ENCODE assay signal across 25 cellular contexts in the genomic region with DNA sequence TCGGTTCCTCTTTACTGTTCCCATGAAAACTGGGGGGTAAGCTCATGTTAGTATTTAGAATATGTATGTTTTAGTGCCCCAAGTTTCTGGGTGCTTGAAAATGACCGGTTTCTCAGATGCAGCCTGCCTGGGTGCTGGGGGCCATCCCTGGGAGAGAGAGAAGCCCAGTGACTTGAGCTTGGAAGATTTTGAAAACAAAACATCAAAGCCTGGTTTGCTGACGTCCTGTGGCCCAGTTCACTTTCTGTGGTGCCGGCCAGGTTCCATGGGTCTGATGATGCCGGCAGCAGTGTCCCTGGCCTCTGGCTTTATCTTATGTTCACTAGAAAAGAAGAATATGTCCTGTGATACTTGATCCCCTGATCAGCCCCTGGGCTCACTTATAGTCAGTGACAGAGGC. TPM values are rescaled to one million over a fixed set of nuclear protein-coding genes. Genes with fewer than 3 reads are reported as not detected.
DNase-seq lines count a peak whose midpoint lies in the region; ATAC-seq and TF ChIP-seq lines count a peak whose summit lies in the region.
"Had no signal": no experiment of that assay in that cellular context is flagged by ENCODE, and none has a peak within 500 bp of the region (broad histone marks: within the 10 kb centered on the region; RNA-seq: fewer than 3 reads in every experiment).

No MANE protein-coding gene starts in this region.

- TF ChIP-seq CTCF in heart right ventricle (IDR thresholded peaks at IDR 0.05) = no peak
- TF ChIP-seq CTCF in glutamatergic neuron (IDR thresholded peaks at IDR 0.05; ENCODE audit: partially characterized antibody, unreplicated experiment) = no peak
- no peak for TF ChIP-seq CTCF in spleen (IDR thresholded peaks at IDR 0.05 in 8 of 11, conservative IDR thresholded peaks at IDR 0.05 in 3 of 11)
- no peak for TF ChIP-seq CTCF in foreskin keratinocyte (conservative IDR thresholded peaks at IDR 0.05)

- ATAC-seq in heart right ventricle (no peak), T-cell (replicated peaks in 1 of 4) (no peak), HG03342 (IDR thresholded peaks at IDR 0.05; ENCODE audit: unreplicated experiment) (no peak), foreskin keratinocyte (no peak)
- ATAC-seq: GM12878, Right ventricle myocardium inferior had no signal

- H3K4me3 ChIP-seq in heart right ventricle = no peak overlapping the region
- no peak overlapping the region for H3K4me3 ChIP-seq in spleen
- H3K4me3 ChIP-seq: GM12878, K562, SJSA1 had no signal

- H3K4me1 ChIP-seq in heart right ventricle (no peaks in the 10 kb centered on the region), spleen (peaks cover 0 to 20% (median 5%) of the 10 kb centered on the region in 6 donors), foreskin keratinocyte (no peaks in the 10 kb centered on the region)

- intact Hi-C loops in cardiac septum (cut with DNase I) = no loop called here
- intact Hi-C loops in heart right ventricle (cut with DNase I) = loop anchor here in 1 of 10 donors (10.0 kb wide), 1 partner anchor 62 kb away; no protein-coding TSS in a partner anchor
- intact Hi-C loops in spleen (cut with DNase I; ENCODE audit: low total_unique reads) = no loop called here

- TF ChIP-seq POLR2A in spleen (IDR thresholded peaks at IDR 0.05) = no peak

- 94 to 95% methylated on average over 5 of the region's 5 CpGs for WGBS in heart right ventricle, 2 donors
- 91 to 97% (median 94%) methylated on average over 5 of the region's 5 CpGs for WGBS in spleen, 5 donors

- peak; percentile 43 for DNase-seq in cardiac septum (ENCODE audit: low spot score)
- DNase-seq in heart right ventricle = no peak
- peak in 1 of 34 experiments; percentile 10 for DNase-seq in T-cell
- DNase-seq in glutamatergic neuron = no peak
- peak; percentile 35 for DNase-seq in spleen
- no peak for DNase-seq in foreskin keratinocyte
- no peak for DNase-seq in activated gamma-delta T cell treated with Interleukin-2 at 50 U/mL for 16 hours
- DNase-seq: CD4-positive, alpha-beta memory T cell; DND-41; HFFc6; NCI-H1092 treated with DMSO at 0.1 percent for 48 hours; NCI-H146; NCI-H2029; NCI-H345; NCI-H774 had no signal

- H3K27ac ChIP-seq in heart right ventricle = no peak overlapping the region
- no peak overlapping the region for H3K27ac ChIP-seq in spleen
- H3K27ac ChIP-seq in foreskin keratinocyte = no peak overlapping the region
- H3K27ac ChIP-seq: HL-60, SJSA1 had no signal

- POLR2A ChIA-PET in T-cell (lab: Charles Lee) = no interaction called here

- H3K4me1 Mint-ChIP-seq in T-cell = peaks cover 72 to 92% (median 82%) of the 10 kb centered on the region in 3 donors
- H3K4me1 Mint-ChIP-seq in glutamatergic neuron (ENCODE audit: low read depth, unreplicated experiment) = peaks cover 51% of the 10 kb centered on the region

- H3K27me3 ChIP-seq in heart right ventricle = peaks cover 0 to 17% (median 0%) of the 10 kb centered on the region in 7 donors
- no peaks in the 10 kb centered on the region for H3K27me3 ChIP-seq in spleen (replicated peaks in 1 of 7)
- no peaks in the 10 kb centered on the region for H3K27me3 ChIP-seq in foreskin keratinocyte
- H3K27me3 ChIP-seq: SJSA1 had no signal

- no peaks in the 10 kb centered on the region for H3K9me3 Mint-ChIP-seq in T-cell
- H3K9me3 Mint-ChIP-seq in glutamatergic neuron (ENCODE audit: unreplicated experiment) = peaks cover 8% of the 10 kb centered on the region
- H3K9me3 Mint-ChIP-seq: CD4-positive, alpha-beta memory T cell had no signal

- H3K27ac Mint-ChIP-seq in T-cell = peak overlapping the region; percentile 6 to 79
- H3K27ac Mint-ChIP-seq in glutamatergic neuron (ENCODE audit: unreplicated experiment) = peak overlapping the region; percentile 59
- H3K27ac Mint-ChIP-seq: HFFc6 had no signal

- H3K27me3 Mint-ChIP-seq in T-cell = no peaks in the 10 kb centered on the region
- peaks cover 19% of the 10 kb centered on the region for H3K27me3 Mint-ChIP-seq in glutamatergic neuron (ENCODE audit: unreplicated experiment)
- H3K27me3 Mint-ChIP-seq: CD4-positive, alpha-beta memory T cell had no signal

- CTCF ChIA-PET in T-cell (lab: Charles Lee) = interaction anchor here in 1 of 2 donors (0.6 kb wide), 1 partner anchor 61 kb away, joined by 3 read pairs; no protein-coding TSS in a partner anchor

- peak overlapping the region in 1 of 3 donors; percentile 14 for H3K4me3 Mint-ChIP-seq in T-cell
- H3K4me3 Mint-ChIP-seq in glutamatergic neuron (ENCODE audit: unreplicated experiment) = no peak overlapping the region
- H3K4me3 Mint-ChIP-seq: CD4-positive, alpha-beta memory T cell; HFFc6 had no signal

- no peaks in the 10 kb centered on the region for H3K36me3 ChIP-seq in heart right ventricle
- no peaks in the 10 kb centered on the region for H3K36me3 ChIP-seq in spleen
- H3K36me3 ChIP-seq: SJSA1 had no signal

- H3K36me3 Mint-ChIP-seq in T-cell = no peaks in the 10 kb centered on the region
- H3K36me3 Mint-ChIP-seq in glutamatergic neuron (ENCODE audit: unreplicated experiment) = peaks cover 2% of the 10 kb centered on the region

- no peaks in the 10 kb centered on the region for H3K9me3 ChIP-seq in heart right ventricle
- H3K9me3 ChIP-seq in spleen = no peaks in the 10 kb centered on the region
- H3K9me3 ChIP-seq: SJSA1 had no signal

RNA-seq across cellular contexts. Expression of a gene that starts 17.1 kb away (rescaled TPM):
- total RNA-seq in cardiac septum (0.57 TPM), heart right ventricle (under 1 TPM; 0.16 to 0.85 (median 0.49) TPM), T-cell (100 to 1,000 TPM in 2 of 5 donors, 10 to 100 TPM in 3; 78.9 to 118 (median 94.9) TPM), glutamatergic neuron (ENCODE audit: unreplicated experiment) (166 TPM), spleen (10 to 100 TPM; 15.5 to 33.8 (median 19.2) TPM), foreskin keratinocyte (13.9 and 21.1 TPM in 2 replicates)
- polyA plus RNA-seq in heart right ventricle (under 1 TPM; 0.16 to 0.37 TPM), spleen (1 to 10 TPM; 5.8 to 6.6 (median 6.4) TPM), foreskin keratinocyte (7.3 and 11.3 TPM in 2 replicates)
- total RNA-seq: HT-29 had no signal

RNA-seq across cellular contexts. Expression of a gene that starts 54.4 kb away (rescaled TPM):
- total RNA-seq in cardiac septum (not detected), heart right ventricle (not detected), T-cell (not detected), glutamatergic neuron (ENCODE audit: unreplicated experiment) (not detected), spleen (not detected), foreskin keratinocyte (not detected in 2 replicates)
- polyA plus RNA-seq in heart right ventricle (not detected), spleen (not detected), foreskin keratinocyte (not detected in 2 replicates)
- total RNA-seq: CD4-positive, alpha-beta memory T cell; GM12878; H7; HepG2; HFFc6; HT-29; Right ventricle myocardium inferior; SJSA1 had no signal
- polyA plus RNA-seq: BJ; CD4-positive, alpha-beta memory T cell; GM12878; HepG2 had no signal

Comparison
In these comparisons a context has a peak if more than half of its experiments do, and no peak if none do; other contexts are left out.
1. DNase-seq: peak in cardiac septum (single experiment) and spleen (single experiment); none in heart right ventricle (0 of 2), glutamatergic neuron (single experiment), foreskin keratinocyte (0 of 2) and activated gamma-delta T cell treated with Interleukin-2 at 50 U/mL for 16 hours (single experiment).